In the genomic region with DNA sequence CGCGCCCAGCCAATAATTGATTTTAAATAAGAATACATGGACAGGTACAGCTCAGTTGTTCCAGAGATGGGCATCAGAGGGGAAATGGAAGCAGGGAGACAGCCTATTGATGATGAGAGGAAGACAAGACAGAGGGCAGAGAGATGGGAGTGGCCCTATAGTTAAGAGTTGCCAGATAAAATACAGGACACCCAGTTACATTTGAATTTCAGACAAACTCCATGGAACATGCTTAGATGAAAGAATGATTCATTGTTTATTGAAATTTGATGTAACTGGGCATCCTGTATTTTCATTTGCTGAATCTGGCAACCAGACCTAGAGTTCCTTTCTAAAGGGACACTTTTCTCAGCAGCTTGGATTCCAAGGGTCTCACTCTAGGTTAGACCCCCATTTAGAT, we compare ENCODE assay signal across 1 cellular context.
TF ChIP-seq lines count a peak whose summit lies in the region.

No MANE protein-coding gene starts in this region.

TF ChIP-seq in SK-N-SH, 30 proteins besides CTCF, POLR2A, EP300 and RAD21 (continued from another document):
- TF ChIP-seq, protein P1, sequence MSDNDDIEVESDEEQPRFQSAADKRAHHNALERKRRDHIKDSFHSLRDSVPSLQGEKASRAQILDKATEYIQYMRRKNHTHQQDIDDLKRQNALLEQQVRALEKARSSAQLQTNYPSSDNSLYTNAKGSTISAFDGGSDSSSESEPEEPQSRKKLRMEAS (IDR thresholded peaks at IDR 0.05; ENCODE audit: low read depth), result no peak
- TF ChIP-seq, protein P2, sequence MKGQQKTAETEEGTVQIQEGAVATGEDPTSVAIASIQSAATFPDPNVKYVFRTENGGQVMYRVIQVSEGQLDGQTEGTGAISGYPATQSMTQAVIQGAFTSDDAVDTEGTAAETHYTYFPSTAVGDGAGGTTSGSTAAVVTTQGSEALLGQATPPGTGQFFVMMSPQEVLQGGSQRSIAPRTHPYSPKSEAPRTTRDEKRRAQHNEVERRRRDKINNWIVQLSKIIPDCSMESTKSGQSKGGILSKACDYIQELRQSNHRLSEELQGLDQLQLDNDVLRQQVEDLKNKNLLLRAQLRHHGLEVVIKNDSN (IDR thresholded peaks at IDR 0.05; ENCODE audit: borderline replicate concordance, low read depth), result no peak
- TF ChIP-seq FOXM1 (IDR thresholded peaks at IDR 0.05; ENCODE audit: low read depth), result no peak
- TF ChIP-seq FOSL2 (IDR thresholded peaks at IDR 0.05; ENCODE audit: borderline replicate concordance, low read depth), result no peak
